Comparison of ENCODE assay signal across 15 cellular contexts in genomic region chr3:4528802-4529201, GRCh38.
"Had no signal": no experiment of that assay in that cellular context is flagged by ENCODE, and none has a peak within 500 bp of the region (broad histone marks: within the 10 kb centered on the region; RNA-seq: fewer than 3 reads in every experiment).

No MANE protein-coding gene starts in this region.

- H3K9me3 ChIP-seq: adrenal gland, body of pancreas had no signal

- H3K27ac ChIP-seq: adrenal gland, body of pancreas, foreskin keratinocyte had no signal

- ATAC-seq: activated T-helper 17 cell treated with anti-CD3 and anti-CD28 coated beads, Interleukin-2, amount 50 U/mL, for 72 hours; body of pancreas; foreskin keratinocyte; natural killer cell treated with Interleukin-12 subunit alpha and Interleukin-12 subunit beta and Interleukin-15 and Interleukin-18, amount 100 ng/mL, for 72 hours; stimulated activated naive CD8-positive, alpha-beta T cell treated with anti-CD3 and anti-CD28 coated beads, Interleukin-15, amount 100 ng/mL, for 72 hours; WTC11 had no signal

- H3K27me3 Mint-ChIP-seq: activated CD4-positive, alpha-beta T cell treated with anti-CD3 and anti-CD28 coated beads, Interleukin-2, amount 10 ng/mL, durations not matched to agents 24 days and 14 days; activated naive CD4-positive, alpha-beta T cell treated with anti-CD3 and anti-CD28 coated beads, Interleukin-2, amount 10 ng/mL, durations not matched to agents 7 days and 5 days; activated T-helper 17 cell treated with anti-CD3 and anti-CD28 coated beads, Interleukin-2, amount 50 U/mL, for 72 hours; natural killer cell treated with Interleukin-12 subunit alpha and Interleukin-12 subunit beta and Interleukin-15 and Interleukin-18, amount 100 ng/mL, for 72 hours; stimulated activated naive CD8-positive, alpha-beta T cell treated with anti-CD3 and anti-CD28 coated beads, Interleukin-15, amount 100 ng/mL, for 72 hours had no signal

- H3K4me3 ChIP-seq: adrenal gland, body of pancreas had no signal

- H3K4me1 ChIP-seq: foreskin keratinocyte had no signal

- H3K4me3 Mint-ChIP-seq: activated CD4-positive, alpha-beta T cell treated with anti-CD3 and anti-CD28 coated beads, Interleukin-2, amount 10 ng/mL, durations not matched to agents 24 days and 14 days; activated naive CD4-positive, alpha-beta T cell treated with anti-CD3 and anti-CD28 coated beads, Interleukin-2, amount 10 ng/mL, durations not matched to agents 7 days and 5 days; activated T-helper 17 cell treated with anti-CD3 and anti-CD28 coated beads, Interleukin-2, amount 50 U/mL, for 72 hours; dendritic cell treated with granulocyte-macrophage colony-stimulating factor and Interleukin-4, amounts not matched to agents 40 ng/mL and 50 ng/mL, for 4 days; natural killer cell treated with Interleukin-12 subunit alpha and Interleukin-12 subunit beta and Interleukin-15 and Interleukin-18, amount 100 ng/mL, for 72 hours; stimulated activated naive CD8-positive, alpha-beta T cell treated with anti-CD3 and anti-CD28 coated beads, Interleukin-15, amount 100 ng/mL, for 72 hours; T-helper 1 cell treated with Interleukin-12 subunit alpha and Interleukin-12 subunit beta and Interleukin-4 antibody, amounts not matched to agents 30 μg/mL and 1 μg/mL, for 36 hours; WTC11 had no signal

- DNase-seq: activated CD4-positive, alpha-beta T cell treated with anti-CD3 and anti-CD28 coated beads, Interleukin-2, amount 10 ng/mL, durations not matched to agents 24 days and 14 days; activated naive CD4-positive, alpha-beta T cell treated with anti-CD3 and anti-CD28 coated beads, Interleukin-2, amount 10 ng/mL, durations not matched to agents 7 days and 5 days; activated T-cell treated with anti-CD3 and anti-CD28 coated beads for 4 hours; adrenal gland; body of pancreas; foreskin keratinocyte; mesenchymal stem cell; stimulated activated CD4-positive, alpha-beta T cell treated with anti-CD3 and anti-CD28 coated beads, Interleukin-15, amount 100 ng/mL, for 24 hours; stimulated activated CD4-positive, alpha-beta T cell treated with anti-CD3 and anti-CD28 coated beads, Interleukin-4, amount 100 ng/mL, for 24 hours; stimulated activated naive CD8-positive, alpha-beta T cell treated with anti-CD3 and anti-CD28 coated beads, Interleukin-15, amount 100 ng/mL, for 72 hours had no signal

- H3K36me3 Mint-ChIP-seq: activated naive CD4-positive, alpha-beta T cell treated with anti-CD3 and anti-CD28 coated beads, Interleukin-2, amount 10 ng/mL, durations not matched to agents 7 days and 5 days; natural killer cell treated with Interleukin-12 subunit alpha and Interleukin-12 subunit beta and Interleukin-15 and Interleukin-18, amount 100 ng/mL, for 72 hours; WTC11 had no signal

- H3K27ac Mint-ChIP-seq: activated CD4-positive, alpha-beta T cell treated with anti-CD3 and anti-CD28 coated beads, Interleukin-2, amount 10 ng/mL, durations not matched to agents 24 days and 14 days; activated naive CD4-positive, alpha-beta T cell treated with anti-CD3 and anti-CD28 coated beads, Interleukin-2, amount 10 ng/mL, durations not matched to agents 7 days and 5 days; activated T-helper 17 cell treated with anti-CD3 and anti-CD28 coated beads, Interleukin-2, amount 50 U/mL, for 72 hours; dendritic cell treated with granulocyte-macrophage colony-stimulating factor and Interleukin-4, amounts not matched to agents 40 ng/mL and 50 ng/mL, for 4 days; natural killer cell treated with Interleukin-12 subunit alpha and Interleukin-12 subunit beta and Interleukin-15 and Interleukin-18, amount 100 ng/mL, for 72 hours; stimulated activated naive CD8-positive, alpha-beta T cell treated with anti-CD3 and anti-CD28 coated beads, Interleukin-15, amount 100 ng/mL, for 72 hours; T-helper 1 cell treated with Interleukin-12 subunit alpha and Interleukin-12 subunit beta and Interleukin-4 antibody, amounts not matched to agents 30 μg/mL and 1 μg/mL, for 36 hours; WTC11 had no signal

- H3K9me3 Mint-ChIP-seq: activated CD4-positive, alpha-beta T cell treated with anti-CD3 and anti-CD28 coated beads, Interleukin-2, amount 10 ng/mL, durations not matched to agents 24 days and 14 days; activated naive CD4-positive, alpha-beta T cell treated with anti-CD3 and anti-CD28 coated beads, Interleukin-2, amount 10 ng/mL, durations not matched to agents 7 days and 5 days; activated T-helper 17 cell treated with anti-CD3 and anti-CD28 coated beads, Interleukin-2, amount 50 U/mL, for 72 hours; natural killer cell treated with Interleukin-12 subunit alpha and Interleukin-12 subunit beta and Interleukin-15 and Interleukin-18, amount 100 ng/mL, for 72 hours; stimulated activated naive CD8-positive, alpha-beta T cell treated with anti-CD3 and anti-CD28 coated beads, Interleukin-15, amount 100 ng/mL, for 72 hours; T-helper 1 cell treated with Interleukin-12 subunit alpha and Interleukin-12 subunit beta and Interleukin-4 antibody, amounts not matched to agents 30 μg/mL and 1 μg/mL, for 36 hours; WTC11 had no signal

- H3K27me3 ChIP-seq: adrenal gland, body of pancreas had no signal

- H3K36me3 ChIP-seq: adrenal gland had no signal
